ENCODE assay signal across 20 cellular contexts in genomic region chr7:16463520-16463919, GRCh38. TPM values are rescaled to one million over a fixed set of nuclear protein-coding genes. Genes with fewer than 3 reads are reported as not detected.
DNase-seq lines count a peak whose midpoint lies in the region; ATAC-seq, FAIRE-seq and TF ChIP-seq lines count a peak whose summit lies in the region.
"Had no signal": no experiment of that assay in that cellular context is flagged by ENCODE, and none has a peak within 500 bp of the region (broad histone marks: within the 10 kb centered on the region; RNA-seq: fewer than 3 reads in every experiment).

No MANE protein-coding gene starts in this region.

- H3K4me3 ChIP-seq in Caco-2 (ENCODE audit: low read depth, low read length) (no peak overlapping the region), PC-3 (ENCODE audit: low read length) (no peak overlapping the region), kidney (ENCODE audit: low read length in 2 of 2) (peak overlapping the region; percentile 17 to 65), smooth muscle cell (peak overlapping the region; percentile 51), mucosa of descending colon (no peak overlapping the region)
- H3K4me3 ChIP-seq: GM12878 had no signal

- H3K9me3 ChIP-seq in Caco-2 (no peaks in the 10 kb centered on the region), PC-3 (ENCODE audit: low read length) (no peaks in the 10 kb centered on the region), kidney (ENCODE audit: control insufficient read depth in 1 of 2, low read length in 2 of 2) (no peaks in the 10 kb centered on the region), smooth muscle cell (replicated peaks; ENCODE audit: low read depth) (no peaks in the 10 kb centered on the region), mucosa of descending colon (no peaks in the 10 kb centered on the region)

- no peaks in the 10 kb centered on the region for H3K36me3 Mint-ChIP-seq in Caco-2 (ENCODE audit: insufficient read depth, unreplicated experiment)
- H3K36me3 Mint-ChIP-seq: CD4-positive, CD25-positive, alpha-beta regulatory T cell had no signal

- no peaks in the 10 kb centered on the region for H3K36me3 ChIP-seq in Caco-2 (ENCODE audit: control insufficient read depth, insufficient read depth, low read length)
- H3K36me3 ChIP-seq in PC-3 (ENCODE audit: low read depth, low read length): no peaks in the 10 kb centered on the region
- no peaks in the 10 kb centered on the region for H3K36me3 ChIP-seq in kidney (ENCODE audit: control insufficient read depth in 1 of 2, insufficient read depth in 2 of 2, low read length in 2 of 2)
- no peaks in the 10 kb centered on the region for H3K36me3 ChIP-seq in smooth muscle cell (ENCODE audit: low read depth)
- no peaks in the 10 kb centered on the region for H3K36me3 ChIP-seq in mucosa of descending colon (ENCODE audit: low read depth)

- WGBS in smooth muscle cell (ENCODE audit: low lambda C conversion rate): 58% methylated on average over 2 of the region's 2 CpGs

- H3K27me3 Mint-ChIP-seq in Caco-2 (ENCODE audit: insufficient read depth, unreplicated experiment): no peaks in the 10 kb centered on the region
- H3K27me3 Mint-ChIP-seq: CD4-positive, CD25-positive, alpha-beta regulatory T cell had no signal

- H3K4me1 Mint-ChIP-seq in Caco-2 (ENCODE audit: low read depth, unreplicated experiment): peaks cover 17% of the 10 kb centered on the region

- H3K79me2 ChIP-seq in PC-3 (ENCODE audit: low read length): no peaks in the 10 kb centered on the region
- no peaks in the 10 kb centered on the region for H3K79me2 ChIP-seq in smooth muscle cell (ENCODE audit: low read depth)

- no peaks in the 10 kb centered on the region for H4K20me1 ChIP-seq in PC-3 (ENCODE audit: low read length)
- H4K20me1 ChIP-seq in smooth muscle cell (ENCODE audit: low read depth): no peaks in the 10 kb centered on the region

- H3K27ac ChIP-seq in PC-3 (ENCODE audit: low read length) (no peak overlapping the region), kidney (ENCODE audit: low read depth in 2 of 2, low read length in 2 of 2) (no peak overlapping the region), smooth muscle cell (ENCODE audit: low read depth) (no peak overlapping the region)
- H3K27ac ChIP-seq: HL-60 had no signal

- H3K27me3 ChIP-seq in Caco-2 (replicated peaks; ENCODE audit: control insufficient read depth, insufficient read depth, low read length) (no peaks in the 10 kb centered on the region), PC-3 (ENCODE audit: low read length) (no peaks in the 10 kb centered on the region), smooth muscle cell (ENCODE audit: low read depth) (no peaks in the 10 kb centered on the region)

- CTCF ChIA-PET in Caco-2 (lab: Charles Lee) (interaction anchor here (1.0 kb wide), 1 partner anchor 101 kb away, joined by 7 read pairs; no protein-coding TSS in a partner anchor), PC-3 (lab: Charles Lee) (interaction anchor here (0.7 kb wide), 1 partner anchor 172 kb away, joined by 3 read pairs; no protein-coding TSS in a partner anchor)

- POLR2A ChIA-PET in Caco-2 (lab: Charles Lee) (interaction anchor here (0.9 kb wide), 1 partner anchor 43 kb away, joined by 3 read pairs; the partner anchor contains the start of gene CRPPA), PC-3 (lab: Charles Lee; ENCODE audit: unreplicated experiment) (no interaction called here)

- DNase-seq in Caco-2: no peak
- DNase-seq in PC-3: no peak
- DNase-seq in kidney: no peak
- DNase-seq in smooth muscle cell (lab: John Stamatoyannopoulos, UW; ENCODE audit: unreplicated experiment): no peak
- DNase-seq in mucosa of descending colon: no peak
- DNase-seq in GM19240 (ENCODE audit: insufficient read length, low spot score): no peak
- no peak for DNase-seq in stimulated activated CD4-positive, alpha-beta T cell treated with anti-CD3 and anti-CD28 coated beads, Interleukin-4, amount 100 ng/mL, for 24 hours
- DNase-seq: AML-193; CD4-positive, CD25-positive, alpha-beta regulatory T cell; DMS79; KG1; NCI-H1105; NCI-H1694 treated with DMSO at 0.1 percent for 48 hours; NCI-H748 treated with DMSO at 0.1 percent for 48 hours; SIG-M5 had no signal

- peak overlapping the region; percentile 33 for H3K4me2 ChIP-seq in PC-3 (ENCODE audit: low read length)
- H3K4me2 ChIP-seq in smooth muscle cell: no peak overlapping the region

- H3F3A ChIP-seq in PC-3 (ENCODE audit: low read length, unreplicated experiment): no peaks in the 10 kb centered on the region
- H3F3A ChIP-seq in smooth muscle cell (ENCODE audit: low read depth): no peaks in the 10 kb centered on the region

- intact Hi-C loops in Caco-2 (cut with micrococcal nuclease; ENCODE audit: unreplicated experiment) (no loop called here), PC-3 (cut with micrococcal nuclease) (no loop called here), kidney (cut with DNase I) (no loop called here), mucosa of descending colon (cut with DNase I, micrococcal nuclease) (no loop called here)

- no peaks in the 10 kb centered on the region for H3K9me2 ChIP-seq in PC-3 (replicated peaks; ENCODE audit: low read length)

- H3K9ac ChIP-seq in PC-3 (ENCODE audit: low read length): no peak overlapping the region
- peak overlapping the region in 1 of 2 donors; percentile 24 for H3K9ac ChIP-seq in kidney (ENCODE audit: low read length in 2 of 2)
- no peak overlapping the region for H3K9ac ChIP-seq in smooth muscle cell (ENCODE audit: low read depth)

- H2AFZ ChIP-seq in PC-3 (ENCODE audit: low read length): peak overlapping the region; percentile 22; the same call in 1 of the 2 replicates
- H2AFZ ChIP-seq in smooth muscle cell (ENCODE audit: low read depth): no peak overlapping the region

- H3K4me1 ChIP-seq in Caco-2 (peaks cover 16% of the 10 kb centered on the region), PC-3 (ENCODE audit: insufficient read depth, low read length) (no peaks in the 10 kb centered on the region), kidney (ENCODE audit: control insufficient read depth in 1 of 2, insufficient read depth in 1 of 2, low read depth in 1 of 2, low read length in 2 of 2) (peaks cover 0 to 3% of the 10 kb centered on the region in 2 donors), smooth muscle cell (ENCODE audit: low read depth) (peaks cover 12% of the 10 kb centered on the region), mucosa of descending colon (ENCODE audit: low read depth) (peaks cover 9% of the 10 kb centered on the region)

- peak overlapping the region; percentile 58 for H3K27ac Mint-ChIP-seq in Caco-2 (ENCODE audit: unreplicated experiment)
- H3K27ac Mint-ChIP-seq: CD4-positive, CD25-positive, alpha-beta regulatory T cell had no signal

- H3K4me3 Mint-ChIP-seq in Caco-2 (ENCODE audit: unreplicated experiment): peak overlapping the region; percentile 77
- H3K4me3 Mint-ChIP-seq: CD4-positive, CD25-positive, alpha-beta regulatory T cell had no signal

- ATAC-seq in PC-3 (no peak), mucosa of descending colon (no peak)
- ATAC-seq: GM12878, HCT116 had no signal

- TF ChIP-seq CTCF in Caco-2 (IDR thresholded peaks at IDR 0.05; ENCODE audit: insufficient read depth in 1 of 2, low read depth in 1 of 2, low read length in 1 of 2, severe bottlenecking in 1 of 2, unreplicated experiment in 1 of 2) (no peak), PC-3 (conservative IDR thresholded peaks at IDR 0.05; ENCODE audit: low read depth, low read length) (no peak), kidney (IDR thresholded peaks at IDR 0.05; ENCODE audit: borderline replicate concordance, extremely low read depth, insufficient read depth) (no peak), smooth muscle cell (IDR thresholded peaks at IDR 0.05; ENCODE audit: borderline replicate concordance, insufficient read depth, poor library complexity, severe bottlenecking) (no peak), mucosa of descending colon (IDR thresholded peaks at IDR 0.05) (no peak)

- FAIRE-seq in kidney (lab: Jason Lieb, UNC): no peak
- FAIRE-seq: GM12878 had no signal

- no peaks in the 10 kb centered on the region for H3K9me3 Mint-ChIP-seq in Caco-2 (ENCODE audit: unreplicated experiment)

- BruUV-seq in Caco-2 (replicated peaks; lab: Mats Ljungman, UMichigan): no TSS peak
- BruUV-seq in PC-3 (replicated peaks; lab: Mats Ljungman, UMichigan): no TSS peak

RNA-seq across cellular contexts. Expression of gene SOSTDC1, which starts 2.0 kb away (rescaled TPM):
- total RNA-seq in Caco-2 (2022) (8.1 and 8.4 TPM in 2 replicates), PC-3 (2014; rRNA removed) (0.22 and 0.63 TPM in 2 replicates), kidney (13.4 TPM), smooth muscle cell (0.45 and 1.9 TPM in 2 replicates), mucosa of descending colon (1 to 10 TPM; 3.7 to 6.7 (median 5.1) TPM)
- polyA plus RNA-seq in kidney (ENCODE audit: insufficient read depth, low read depth, low replicate concordance) (13.3 TPM), smooth muscle cell (0.35 TPM in 1 of 2 replicates, not detected in the other)
- total RNA-seq: CD4-positive, CD25-positive, alpha-beta regulatory T cell; G401; GM12878; M059J had no signal
- polyA plus RNA-seq: CD4-positive, CD25-positive, alpha-beta regulatory T cell; GM12878 had no signal

RNA-seq across cellular contexts. Expression of gene CRPPA, which starts 42.2 kb away (rescaled TPM):
- total RNA-seq in Caco-2 (2022) (7.3 and 7.9 TPM in 2 replicates), PC-3 (2014; rRNA removed) (0.75 and 1.2 TPM in 2 replicates), kidney (5.9 TPM), smooth muscle cell (1.9 and 5.4 TPM in 2 replicates), mucosa of descending colon (1 to 10 TPM; 2.8 to 7.2 (median 2.9) TPM)
- polyA plus RNA-seq in kidney (ENCODE audit: insufficient read depth, low read depth, low replicate concordance) (2.0 TPM), smooth muscle cell (0.63 and 1.7 TPM in 2 replicates)
- total RNA-seq: GM12878 had no signal
- polyA plus RNA-seq: GM12878 had no signal

Comparison
In these comparisons a context has a peak if more than half of its experiments do, and no peak if none do; other contexts are left out.
1. H3K4me3 ChIP-seq: peak in kidney (2 of 2) and smooth muscle cell (single experiment); none in Caco-2 (single experiment), PC-3 (single experiment) and mucosa of descending colon (single experiment).